Comparison of ENCODE assay signal across 11 cellular contexts in the genomic region with DNA sequence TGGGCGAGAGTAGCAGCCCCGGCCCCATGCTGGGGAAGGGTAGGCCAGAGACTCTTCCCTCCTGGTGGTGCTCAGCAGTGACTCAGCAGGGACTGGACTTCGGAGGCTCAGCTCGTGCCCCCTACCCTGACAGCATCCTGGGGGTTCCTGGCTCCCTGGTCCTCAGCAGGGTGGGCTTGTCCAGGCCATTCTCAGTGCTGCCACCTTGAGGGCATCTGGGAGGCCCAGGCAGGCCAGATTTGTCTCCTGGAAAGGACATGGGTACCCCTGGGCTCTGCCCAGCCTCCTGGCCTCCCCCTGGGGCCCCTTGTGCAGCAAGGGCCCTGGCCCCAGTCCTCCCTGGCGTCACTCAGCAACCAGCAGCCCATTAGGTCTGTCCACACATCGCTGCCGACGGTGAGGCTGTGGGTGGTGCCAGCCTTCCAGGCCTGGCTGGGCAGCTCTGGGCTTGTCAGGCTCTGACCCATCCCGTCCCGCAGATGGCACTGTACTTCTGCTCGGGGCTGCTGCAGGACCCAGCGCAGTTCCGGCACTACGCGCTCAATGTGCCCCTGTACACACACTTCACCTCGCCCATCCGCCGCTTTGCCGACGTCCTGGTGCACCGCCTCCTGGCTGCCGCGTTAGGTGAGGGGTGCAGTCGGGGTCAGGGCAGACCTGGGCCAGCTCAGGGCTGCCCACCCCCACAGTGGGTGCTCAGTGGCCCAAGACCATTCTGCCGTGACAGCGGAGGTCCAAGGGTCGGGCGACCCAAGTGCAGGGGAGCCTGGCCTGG. TPM values are rescaled to one million over a fixed set of nuclear protein-coding genes. Genes with fewer than 3 reads are reported as not detected.
A peak's percentile ranks its signal among the peaks of the same experiment; 100 is the strongest.
DNase-seq lines count a peak whose midpoint lies in the region; ATAC-seq and TF ChIP-seq lines count a peak whose summit lies in the region.
"Had no signal": no experiment of that assay in that cellular context is flagged by ENCODE, and none has a peak within 500 bp of the region (broad histone marks: within the 10 kb centered on the region; RNA-seq: fewer than 3 reads in every experiment).

No MANE protein-coding gene starts in this region.

- TF ChIP-seq CTCF in OCI-LY3 (IDR thresholded peaks at IDR 0.05; ENCODE audit: low read depth, low read length) (peak; percentile 42; the same call in 1 of the 2 replicates), fibroblast of the aortic adventitia (IDR thresholded peaks at IDR 0.05; ENCODE audit: insufficient read depth, low read length) (peak; percentile 56), sigmoid colon (IDR thresholded peaks at IDR 0.05) (no peak)

- DNase-seq in activated CD8-positive, alpha-beta memory T cell treated with anti-CD3 and anti-CD28 coated beads for 24 hours = peak; percentile 59
- no peak for DNase-seq in activated CD8-positive, alpha-beta memory T cell treated with anti-CD3 and anti-CD28 coated beads, Interleukin-2, amount 10 ng/mL, durations not matched to agents 7 days and 5 days
- DNase-seq in fibroblast of the aortic adventitia (ENCODE audit: low read depth) (no peak), sigmoid colon (peak; percentile 58), kidney tubule cell (ENCODE audit: low spot score) (no peak)
- DNase-seq: cortex of kidney, NCI-H1436 had no signal

- H3K4me3 ChIP-seq in OCI-LY3 (ENCODE audit: low read length) (no peak overlapping the region), fibroblast of the aortic adventitia (ENCODE audit: low read depth, low read length) (no peak overlapping the region), sigmoid colon (no peak overlapping the region)

- TF ChIP-seq POLR2A in sigmoid colon (IDR thresholded peaks at IDR 0.05) = no peak

- no peak overlapping the region for H3K4me2 ChIP-seq in OCI-LY3 (ENCODE audit: low read length)

- no peaks in the 10 kb centered on the region for H3K27me3 ChIP-seq in OCI-LY3 (ENCODE audit: low read depth, low read length)
- H3K27me3 ChIP-seq in sigmoid colon = no peaks in the 10 kb centered on the region

- 94 to 96% methylated on average over 28 of the region's 28 CpGs for WGBS in sigmoid colon, 2 donors

- no peaks in the 10 kb centered on the region for H3K4me1 Mint-ChIP-seq in activated CD8-positive, alpha-beta memory T cell treated with anti-CD3 and anti-CD28 coated beads, Interleukin-2, amount 10 ng/mL, durations not matched to agents 7 days and 5 days

- H3K36me3 ChIP-seq in OCI-LY3 (replicated peaks; ENCODE audit: low read depth, low read length) = no peaks in the 10 kb centered on the region
- H3K36me3 ChIP-seq in sigmoid colon = peaks cover 0 to 14% (median 3%) of the 10 kb centered on the region in 4 donors

- TF ChIP-seq EP300 in sigmoid colon (IDR thresholded peaks at IDR 0.05) = no peak

- no peak overlapping the region for H3K4me3 Mint-ChIP-seq in activated CD8-positive, alpha-beta memory T cell treated with anti-CD3 and anti-CD28 coated beads, Interleukin-2, amount 10 ng/mL, durations not matched to agents 7 days and 5 days
- H3K4me3 Mint-ChIP-seq: CD8-positive, alpha-beta T cell had no signal

- peaks cover 2% of the 10 kb centered on the region for H3K4me1 ChIP-seq in OCI-LY3 (ENCODE audit: low read length)
- no peaks in the 10 kb centered on the region for H3K4me1 ChIP-seq in sigmoid colon

- H2AFZ ChIP-seq in OCI-LY3 (ENCODE audit: low read depth, low read length) = no peak overlapping the region

- no peaks in the 10 kb centered on the region for H3K27me3 Mint-ChIP-seq in activated CD8-positive, alpha-beta memory T cell treated with anti-CD3 and anti-CD28 coated beads, Interleukin-2, amount 10 ng/mL, durations not matched to agents 7 days and 5 days

- no peak overlapping the region for H3K9ac ChIP-seq in OCI-LY3 (ENCODE audit: low read length)

- no peak overlapping the region for H3K27ac Mint-ChIP-seq in activated CD8-positive, alpha-beta memory T cell treated with anti-CD3 and anti-CD28 coated beads, Interleukin-2, amount 10 ng/mL, durations not matched to agents 7 days and 5 days
- H3K27ac Mint-ChIP-seq: CD8-positive, alpha-beta T cell had no signal

- H3K79me2 ChIP-seq in OCI-LY3 (ENCODE audit: low read length) = no peaks in the 10 kb centered on the region

- H3K9me3 Mint-ChIP-seq in activated CD8-positive, alpha-beta memory T cell treated with anti-CD3 and anti-CD28 coated beads, Interleukin-2, amount 10 ng/mL, durations not matched to agents 7 days and 5 days (ENCODE audit: low read depth) = no peaks in the 10 kb centered on the region
- H3K9me3 Mint-ChIP-seq: CD8-positive, alpha-beta T cell had no signal

- intact Hi-C loops in sigmoid colon (cut with DNase I) = no loop called here

- ATAC-seq in activated CD8-positive, alpha-beta memory T cell treated with anti-CD3 and anti-CD28 coated beads, Interleukin-2, amount 10 ng/mL, durations not matched to agents 7 days and 5 days = no peak
- no peak for ATAC-seq in GM18502 (IDR thresholded peaks at IDR 0.05; ENCODE audit: poor library complexity, unreplicated experiment)
- no peak for ATAC-seq in HG02798 (IDR thresholded peaks at IDR 0.05; ENCODE audit: poor library complexity, unreplicated experiment)
- ATAC-seq: CD8-positive, alpha-beta T cell had no signal

- H3K9me3 ChIP-seq in OCI-LY3 (ENCODE audit: insufficient read depth, low read length) = no peaks in the 10 kb centered on the region
- H3K9me3 ChIP-seq in sigmoid colon = no peaks in the 10 kb centered on the region

- CTCF ChIA-PET in activated CD8-positive, alpha-beta memory T cell treated with anti-CD3 and anti-CD28 coated beads, Interleukin-2, amount 10 ng/mL, durations not matched to agents 7 days and 5 days (lab: Charles Lee) = interaction anchor here (3.7 kb wide), 1 partner anchor 31 kb away, joined by 12 read pairs; no protein-coding TSS in a partner anchor

- H3K36me3 Mint-ChIP-seq in activated CD8-positive, alpha-beta memory T cell treated with anti-CD3 and anti-CD28 coated beads, Interleukin-2, amount 10 ng/mL, durations not matched to agents 7 days and 5 days = no peaks in the 10 kb centered on the region

- H4K20me1 ChIP-seq in OCI-LY3 (ENCODE audit: insufficient read depth, low read length) = no peaks in the 10 kb centered on the region

- no peak overlapping the region for H3K27ac ChIP-seq in OCI-LY3 (ENCODE audit: low read length)
- H3K27ac ChIP-seq in sigmoid colon = no peak overlapping the region

RNA-seq across cellular contexts. Expression of gene ALPP, which starts 45.0 kb away (rescaled TPM):
- total RNA-seq in activated CD8-positive, alpha-beta memory T cell treated with anti-CD3 and anti-CD28 coated beads, Interleukin-2, amount 10 ng/mL, durations not matched to agents 7 days and 5 days = not detected
- total RNA-seq in fibroblast of the aortic adventitia (ENCODE audit: low replicate concordance) (not detected in 2 replicates), sigmoid colon (not detected)
- polyA plus RNA-seq in sigmoid colon = under 1 TPM in 1 of 3 donors, not detected in 2; 0.03 TPM
- total RNA-seq: CD8-positive, alpha-beta T cell had no signal

Comparison
In these comparisons a context has a peak if more than half of its experiments do, and no peak if none do; other contexts are left out.
1. DNase-seq: peak in activated CD8-positive, alpha-beta memory T cell treated with anti-CD3 and anti-CD28 coated beads for 24 hours (single experiment) and sigmoid colon (single experiment); none in activated CD8-positive, alpha-beta memory T cell treated with anti-CD3 and anti-CD28 coated beads, Interleukin-2, amount 10 ng/mL, durations not matched to agents 7 days and 5 days (single experiment), fibroblast of the aortic adventitia (single experiment) and kidney tubule cell (single experiment).
2. CTCF ChIP-seq: peak in OCI-LY3 (single experiment) and fibroblast of the aortic adventitia (single experiment); none in sigmoid colon (0 of 4).